Comparison of ENCODE assay signal across 8 cellular contexts in the genomic region with DNA sequence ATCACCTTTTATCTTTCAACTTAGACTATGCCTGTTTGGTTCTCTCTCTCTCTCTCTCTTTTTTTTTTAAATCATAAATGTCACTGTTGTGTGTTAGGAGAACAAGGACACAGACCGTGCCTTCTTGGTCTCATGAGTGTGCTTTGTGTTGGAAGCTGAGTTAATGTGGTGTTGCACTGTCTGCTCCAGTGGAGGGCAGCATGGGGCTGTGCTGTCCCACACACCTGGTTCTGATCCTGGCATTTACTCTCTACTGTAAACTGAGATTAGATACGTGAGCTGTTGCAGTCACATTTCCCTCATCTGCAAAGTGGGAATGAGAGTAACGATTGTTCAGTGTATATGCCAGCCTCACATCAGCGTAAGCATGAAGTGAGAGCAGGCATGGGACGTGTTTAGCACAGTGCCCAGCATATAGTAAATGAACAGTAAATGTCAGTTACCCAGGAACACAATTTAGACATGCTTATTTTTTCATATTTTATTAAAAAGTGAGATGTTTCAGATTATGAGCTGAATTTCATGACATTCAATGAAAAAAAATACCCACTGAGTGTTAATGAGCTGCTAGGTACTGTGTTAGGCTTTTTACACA.
DNase-seq lines count a peak whose midpoint lies in the region; ATAC-seq lines count a peak whose summit lies in the region.

No MANE protein-coding gene starts in this region.

- no peaks in the 10 kb centered on the region for H3K27me3 ChIP-seq in adipocyte (replicated peaks; ENCODE audit: control insufficient read depth, insufficient read depth, low read length)

- no peak for ATAC-seq in activated CD4-positive, CD25-positive, alpha-beta regulatory T cell treated with anti-CD3 and anti-CD28 coated beads, Interleukin-2, amount 50 U/mL, for 24 hours
- no peak for ATAC-seq in HG02885 (IDR thresholded peaks at IDR 0.05; ENCODE audit: poor library complexity, unreplicated experiment)

- no peaks in the 10 kb centered on the region for H3K9me3 ChIP-seq in adipocyte (ENCODE audit: control insufficient read depth, low read length)

- H3K36me3 ChIP-seq in adipocyte (ENCODE audit: control insufficient read depth, insufficient read depth, low read length, severe bottlenecking), result no peaks in the 10 kb centered on the region

- no peak overlapping the region for H3K9ac ChIP-seq in adipocyte (ENCODE audit: low read length)

- peak; percentile 58 for DNase-seq in NCI-H1436 (lab: John Stamatoyannopoulos, UW)
- no peak for DNase-seq in NCI-H1436 treated with DMSO at 0.1 percent for 48 hours (lab: John Stamatoyannopoulos, UW)
- peak; percentile 44 for DNase-seq in LHCN-M2 (ENCODE audit: low read depth)
- DNase-seq in adipocyte (ENCODE audit: low read depth), result peak; percentile 50
- peak; percentile 21 for DNase-seq in inferior parietal cortex (ENCODE audit: extremely low spot score)
- DNase-seq in OCI-M2 (lab: John Stamatoyannopoulos, UW; ENCODE audit: unreplicated experiment), result no peak

- peaks cover 4% of the 10 kb centered on the region for H3K4me1 ChIP-seq in adipocyte (ENCODE audit: control insufficient read depth, insufficient read depth, low read length)

- no peak overlapping the region for H3K4me3 ChIP-seq in adipocyte (ENCODE audit: low read length)

Comparison
In these comparisons a context has a peak if more than half of its experiments do, and no peak if none do; other contexts are left out.
1. DNase-seq: peak in NCI-H1436 (single experiment), LHCN-M2 (single experiment), adipocyte (single experiment) and inferior parietal cortex (single experiment); none in NCI-H1436 treated with DMSO at 0.1 percent for 48 hours (single experiment) and OCI-M2 (single experiment).